Comparison of ENCODE assay signal across 8 cellular contexts in the genomic region with DNA sequence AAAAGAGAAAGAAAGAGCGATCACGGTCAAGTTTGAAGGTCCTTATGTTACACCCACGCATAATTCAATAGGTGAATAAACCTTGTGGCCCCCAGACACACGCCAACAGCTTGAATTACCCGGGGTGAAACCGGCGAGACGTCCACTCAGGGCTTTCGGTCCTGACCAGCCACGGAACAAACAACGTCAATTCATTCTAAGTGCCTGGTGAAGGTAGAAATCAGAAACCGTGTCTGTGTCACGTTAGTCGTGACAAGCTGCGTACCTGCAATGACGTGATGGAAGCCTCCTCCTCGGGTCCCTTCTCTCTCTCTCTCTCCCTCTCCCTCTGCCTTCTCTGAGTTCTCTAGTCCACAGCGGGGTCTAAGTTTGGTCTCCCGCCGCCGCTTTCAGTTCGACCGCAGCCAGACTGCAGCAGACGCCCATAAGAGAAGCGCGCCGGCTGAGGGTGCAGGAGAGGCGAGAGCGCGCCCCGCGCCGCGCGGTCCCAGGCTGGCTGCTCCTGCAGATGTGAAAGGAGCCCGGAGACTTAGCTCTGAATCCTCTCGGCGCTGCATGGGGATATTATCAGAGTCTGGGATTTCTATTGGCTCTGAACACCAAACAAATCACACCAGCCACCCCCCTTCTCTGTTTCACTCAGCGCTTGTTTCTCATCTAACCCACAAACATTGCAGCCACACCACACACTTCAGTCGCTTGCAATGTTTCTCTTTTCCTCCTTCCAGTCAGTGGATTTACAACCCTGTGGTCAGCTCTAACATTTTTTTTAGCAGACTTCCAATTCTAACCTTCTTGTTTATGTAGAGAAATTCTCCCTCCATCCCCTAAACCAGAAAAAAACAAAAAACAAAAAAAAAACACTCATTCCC. TPM values are rescaled to one million over a fixed set of nuclear protein-coding genes. Genes with fewer than 3 reads are reported as not detected.
DNase-seq lines count a peak whose midpoint lies in the region; ATAC-seq, FAIRE-seq and TF ChIP-seq lines count a peak whose summit lies in the region.

TSS of gene GREM2 (minus strand) at position 537 of the 872 bp plus-strand sequence. CDS start 118,680 bp downstream, outside the sequence.

- H3K79me2 ChIP-seq in endothelial cell of umbilical vein (ENCODE audit: control insufficient read depth, insufficient read depth, low read length): no peaks in the 10 kb centered on the region

- peak within 1 kb of the TSS; percentile 91 to 93 for H3K27ac Mint-ChIP-seq in stimulated activated naive CD8-positive, alpha-beta T cell treated with anti-CD3 and anti-CD28 coated beads, Interleukin-15, amount 100 ng/mL, for 72 hours

- no peaks in the 10 kb centered on the region for H4K20me1 ChIP-seq in endothelial cell of umbilical vein (replicated peaks; ENCODE audit: control insufficient read depth, extremely low read depth, insufficient read depth, low read length)

- H3K9ac ChIP-seq in endothelial cell of umbilical vein (replicated peaks; ENCODE audit: extremely low read depth, insufficient read depth, low read length) (no peak within 1 kb of the TSS), mucosa of rectum (ENCODE audit: low read depth in 1 of 2, low read length in 2 of 2) (peak within 1 kb of the TSS; percentile 73 to 83)

- H3K27me3 ChIP-seq in endothelial cell of umbilical vein (ENCODE audit: control insufficient read depth in 2 of 2, insufficient read depth in 2 of 2, low read length in 2 of 2): peaks cover 0 to 2% of the 10 kb centered on the region in 2 experiments
- peaks cover 2 to 4% of the 10 kb centered on the region in 2 donors for H3K27me3 ChIP-seq in mucosa of rectum (ENCODE audit: control insufficient read depth in 2 of 2, insufficient read depth in 2 of 2, low read length in 2 of 2)

- H3K27ac ChIP-seq in endothelial cell of umbilical vein (ENCODE audit: insufficient read depth, low read depth, low read length) (no peak within 1 kb of the TSS), mucosa of rectum (ENCODE audit: low read depth in 2 of 2, low read length in 2 of 2) (peak within 1 kb of the TSS; percentile 30 to 49)

- POLR2A ChIA-PET in endothelial cell of umbilical vein (lab: Charles Lee): no interaction called here

- dilution Hi-C loops in endothelial cell of umbilical vein (cut with MboI; ENCODE audit: extremely low pct_ligation_motif_present, low sequenced_read_pairs): no loop called here

- TF ChIP-seq CTCF in GM13977 (IDR thresholded peaks at IDR 0.05; ENCODE audit: extremely low read depth, insufficient read depth, missing control alignments) (no peak), endothelial cell of umbilical vein (IDR thresholded peaks at IDR 0.05; ENCODE audit: extremely low read depth in 1 of 2, insufficient read depth in 1 of 2, low read depth in 1 of 2, low read length in 2 of 2) (no peak)

- H3K27me3 Mint-ChIP-seq in stimulated activated naive CD8-positive, alpha-beta T cell treated with anti-CD3 and anti-CD28 coated beads, Interleukin-15, amount 100 ng/mL, for 72 hours: peaks cover 57% of the 10 kb centered on the region

- no peak for FAIRE-seq in endothelial cell of umbilical vein (lab: Jason Lieb, UNC)

- in situ Hi-C loops in GM13977 (cut with MboI; ENCODE audit: low pct_unique_long_range_greater_than_20kb, low sequenced_read_pairs, unreplicated experiment): no loop called here

- H3K4me3 ChIP-seq in endothelial cell of umbilical vein (replicated peaks in 1 of 3; ENCODE audit: insufficient read depth in 1 of 3, low read depth in 1 of 3, low read length in 3 of 3) (peak within 1 kb of the TSS in 2 of 3 experiments; percentile 30 to 41), mucosa of rectum (ENCODE audit: low read length in 2 of 2) (peak within 1 kb of the TSS; percentile 83 to 94)

- no peaks in the 10 kb centered on the region for H3K36me3 ChIP-seq in endothelial cell of umbilical vein (ENCODE audit: control insufficient read depth in 2 of 2, extremely low read depth in 1 of 2, insufficient read depth in 2 of 2, low read length in 2 of 2)
- H3K36me3 ChIP-seq in mucosa of rectum (ENCODE audit: control insufficient read depth in 2 of 2, insufficient read depth in 2 of 2, low read length in 2 of 2): no peaks in the 10 kb centered on the region

- H3K4me1 ChIP-seq in endothelial cell of umbilical vein (ENCODE audit: control insufficient read depth, extremely low read depth, insufficient read depth, low read length) (no peaks in the 10 kb centered on the region), mucosa of rectum (ENCODE audit: control insufficient read depth in 2 of 2, insufficient read depth in 2 of 2, low read length in 2 of 2) (no peaks in the 10 kb centered on the region)

- H3K9me3 ChIP-seq in endothelial cell of umbilical vein (replicated peaks; ENCODE audit: control insufficient read depth, insufficient read depth, low read length): no peaks in the 10 kb centered on the region
- H3K9me3 ChIP-seq in mucosa of rectum (ENCODE audit: control insufficient read depth in 2 of 2, low read length in 2 of 2): no peaks in the 10 kb centered on the region

- intact Hi-C loops in endothelial cell of umbilical vein (cut with micrococcal nuclease): loop anchor here (10.0 kb wide), 1 partner anchor 157 kb away; no protein-coding TSS in a partner anchor

- H3K9me3 Mint-ChIP-seq in stimulated activated naive CD8-positive, alpha-beta T cell treated with anti-CD3 and anti-CD28 coated beads, Interleukin-15, amount 100 ng/mL, for 72 hours: no peaks in the 10 kb centered on the region

- H2AFZ ChIP-seq in endothelial cell of umbilical vein (ENCODE audit: low read depth, low read length): peak within 1 kb of the TSS; percentile 57

- peak; percentile 62 for DNase-seq in GM13977 (ENCODE audit: low spot score)
- DNase-seq in NCI-H1092 (lab: John Stamatoyannopoulos, UW): peak; percentile 28
- DNase-seq in activated CD8-positive, alpha-beta memory T cell treated with anti-CD3 and anti-CD28 coated beads for 24 hours: peak; percentile 62
- DNase-seq in endothelial cell of umbilical vein (ENCODE audit: low read depth, low spot score): peak; percentile 5
- peak; percentile 50 to 69 for DNase-seq in stimulated activated naive CD8-positive, alpha-beta T cell treated with anti-CD3 and anti-CD28 coated beads, Interleukin-15, amount 100 ng/mL, for 72 hours
- no peak for DNase-seq in GF-D8 (lab: John Stamatoyannopoulos, UW)

- H3K4me3 Mint-ChIP-seq in stimulated activated naive CD8-positive, alpha-beta T cell treated with anti-CD3 and anti-CD28 coated beads, Interleukin-15, amount 100 ng/mL, for 72 hours: peak within 1 kb of the TSS; percentile 91 to 96

- ATAC-seq in HG02571 (IDR thresholded peaks at IDR 0.05; ENCODE audit: unreplicated experiment): peak; percentile 86
- ATAC-seq in stimulated activated naive CD8-positive, alpha-beta T cell treated with anti-CD3 and anti-CD28 coated beads, Interleukin-15, amount 100 ng/mL, for 72 hours: peak; percentile 89

- peaks cover 29% of the 10 kb centered on the region for H3K4me1 Mint-ChIP-seq in stimulated activated naive CD8-positive, alpha-beta T cell treated with anti-CD3 and anti-CD28 coated beads, Interleukin-15, amount 100 ng/mL, for 72 hours

- TF ChIP-seq POLR2A in endothelial cell of umbilical vein (IDR thresholded peaks at IDR 0.05; ENCODE audit: low read depth, low read length): no peak

- no peaks in the 10 kb centered on the region for H3K9me1 ChIP-seq in endothelial cell of umbilical vein (replicated peaks; ENCODE audit: control insufficient read depth, extremely low read depth, insufficient read depth, low read length)

- no TSS peak for BruUV-seq in endothelial cell of umbilical vein (replicated peaks; lab: Mats Ljungman, UMichigan)

- CTCF ChIA-PET in endothelial cell of umbilical vein (lab: Charles Lee): no interaction called here

- peak within 1 kb of the TSS; percentile 62 for H3K4me2 ChIP-seq in endothelial cell of umbilical vein (ENCODE audit: insufficient read depth, low read length)

TF ChIP-seq in endothelial cell of umbilical vein, 7 proteins besides CTCF, POLR2A, EP300 and RAD21:
- TF ChIP-seq GATA2 (IDR thresholded peaks at IDR 0.05; ENCODE audit: insufficient read depth, insufficient read length, low read depth, low read length): no peak

RNA-seq across cellular contexts. Expression of gene GREM2, which starts in this region (rescaled TPM):
- not detected in 2 replicates for total RNA-seq in endothelial cell of umbilical vein
- polyA plus RNA-seq in endothelial cell of umbilical vein: not detected in 2 replicates
- polyA plus RNA-seq in endothelial cell of umbilical vein (2011; cell fraction: cytosol; rRNA removed): not detected in 2 replicates
- not detected in 2 replicates for polyA plus RNA-seq in endothelial cell of umbilical vein (2011; cell fraction: nucleus; rRNA removed)
- not detected in 2 replicates for polyA plus RNA-seq in endothelial cell of umbilical vein (2012)
- not detected in 2 replicates for polyA minus RNA-seq in endothelial cell of umbilical vein
- polyA minus RNA-seq in endothelial cell of umbilical vein (2011; cell fraction: cytosol; rRNA and poly(A)+ RNA removed): not detected
- polyA minus RNA-seq in endothelial cell of umbilical vein (2011; cell fraction: nucleus; rRNA and poly(A)+ RNA removed): not detected in 2 replicates

Comparison
In these comparisons a context has a peak if more than half of its experiments do, and no peak if none do; other contexts are left out.
1. Peak in DNase-seq, H3K4me3 ChIP-seq and H3K4me2 ChIP-seq in endothelial cell of umbilical vein; RNA of the gene not detected or under 1 TPM.